In the genomic region with DNA sequence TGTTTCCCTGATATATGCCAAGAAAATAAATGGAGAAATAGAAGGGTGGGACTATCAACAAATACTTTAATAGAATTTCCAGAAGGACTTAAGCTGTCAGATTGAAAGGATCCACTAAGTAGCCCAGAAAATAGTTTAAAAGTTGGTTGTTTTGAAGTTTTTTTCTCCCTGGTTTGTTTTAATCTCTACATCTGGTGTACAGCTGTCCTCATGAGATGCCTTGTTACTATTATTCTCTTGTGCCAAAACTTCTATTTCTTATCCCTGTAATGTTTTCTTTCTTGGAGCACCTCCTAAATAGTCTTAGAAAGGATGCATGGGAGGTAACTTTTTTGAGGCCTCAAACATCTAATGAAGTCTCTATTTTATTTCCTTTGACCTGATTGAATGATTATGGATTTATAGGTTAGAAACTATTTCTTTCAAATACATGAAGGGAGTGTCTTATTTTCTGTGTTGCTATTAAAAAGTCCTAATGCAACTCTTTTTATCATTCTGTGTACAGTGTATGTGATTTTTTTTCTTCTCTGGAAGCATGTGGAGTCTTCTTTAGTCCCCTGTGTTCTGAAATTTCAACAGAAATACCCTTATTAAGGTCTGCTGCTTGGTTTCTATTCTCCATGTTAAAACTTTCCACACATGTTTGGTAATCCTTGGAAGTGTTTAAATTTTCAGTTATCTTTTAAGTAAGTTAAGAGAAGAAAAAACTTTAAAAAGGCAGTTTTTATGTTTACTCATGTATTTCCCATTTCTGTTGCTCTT, we compare ENCODE assay signal across 23 cellular contexts.
DNase-seq lines count a peak whose midpoint lies in the region; ATAC-seq and TF ChIP-seq lines count a peak whose summit lies in the region.
"Had no signal": no experiment of that assay in that cellular context is flagged by ENCODE, and none has a peak within 500 bp of the region (broad histone marks: within the 10 kb centered on the region; RNA-seq: fewer than 3 reads in every experiment).

No MANE protein-coding gene starts in this region.

- CTCF ChIA-PET in Calu3 (lab: Charles Lee) = no interaction called here
- CTCF ChIA-PET in activated CD4-positive, alpha-beta memory T cell treated with anti-CD3 and anti-CD28 coated beads, Interleukin-2, amount 10 ng/mL, durations not matched to agents 7 days and 5 days (lab: Charles Lee) = interaction anchor here (1.5 kb wide), 1 partner anchor 25 kb away, joined by 4 read pairs; no protein-coding TSS in a partner anchor

- BruUV-seq in Calu3 (replicated peaks; lab: Mats Ljungman, UMichigan) = no TSS peak

- H3K9me3 ChIP-seq in RWPE2 (ENCODE audit: severe bottlenecking) = no peaks in the 10 kb centered on the region
- no peaks in the 10 kb centered on the region for H3K9me3 ChIP-seq in fibroblast of lung (ENCODE audit: control insufficient read depth, insufficient read depth, low read depth, low read length)
- H3K9me3 ChIP-seq: HAP-1, mucosa of descending colon, tibial nerve had no signal

- POLR2A ChIA-PET in activated CD4-positive, alpha-beta memory T cell treated with anti-CD3 and anti-CD28 coated beads, Interleukin-2, amount 10 ng/mL, durations not matched to agents 7 days and 5 days (lab: Charles Lee) = interaction anchor here (1.0 kb wide), 1 partner anchor 9 kb away, joined by 3 read pairs; no protein-coding TSS in a partner anchor

- peak overlapping the region; percentile 84 for H3K27ac ChIP-seq in RWPE2 (ENCODE audit: poor library complexity, severe bottlenecking)
- H3K27ac ChIP-seq in fibroblast of lung (ENCODE audit: insufficient read depth, low read length) = peak overlapping the region; percentile 50

- peaks cover 58% of the 10 kb centered on the region for H3K4me1 Mint-ChIP-seq in Calu3 (ENCODE audit: low read depth, unreplicated experiment)
- H3K4me1 Mint-ChIP-seq in activated CD4-positive, alpha-beta memory T cell treated with anti-CD3 and anti-CD28 coated beads, Interleukin-2, amount 10 ng/mL, durations not matched to agents 7 days and 5 days = peaks cover 24% of the 10 kb centered on the region

- no peaks in the 10 kb centered on the region for H3K36me3 ChIP-seq in RWPE2 (ENCODE audit: low read depth)
- H3K36me3 ChIP-seq in fibroblast of lung (ENCODE audit: control insufficient read depth, insufficient read depth, low read length) = no peaks in the 10 kb centered on the region
- H3K36me3 ChIP-seq: HAP-1, tibial nerve had no signal

- intact Hi-C loops in Calu3 (cut with micrococcal nuclease; ENCODE audit: unreplicated experiment) = loop anchor here (5.0 to 10.0 kb wide), 2 partner anchors 64 to 88 kb away; no protein-coding TSS in a partner anchor

- TF ChIP-seq CTCF in Calu3 (IDR thresholded peaks at IDR 0.05; ENCODE audit: unreplicated experiment) (no peak), RWPE2 (IDR thresholded peaks at IDR 0.05; ENCODE audit: poor library complexity, severe bottlenecking) (no peak), fibroblast of lung (conservative IDR thresholded peaks at IDR 0.05 in 1 of 2, IDR thresholded peaks at IDR 0.05 in 1 of 2; ENCODE audit: low read depth in 1 of 2, low read length in 2 of 2) (no peak)

- no peak overlapping the region for H3K4me3 ChIP-seq in RWPE2 (ENCODE audit: severe bottlenecking)
- no peak overlapping the region for H3K4me3 ChIP-seq in fibroblast of lung (replicated peaks in 1 of 4; ENCODE audit: control extremely low read depth in 1 of 4, insufficient read depth in 1 of 4, low read depth in 3 of 4, low read length in 4 of 4)
- H3K4me3 ChIP-seq: HAP-1, mucosa of descending colon, tibial nerve had no signal

- DNase-seq in Calu3 (no peak), RWPE2 (ENCODE audit: low spot score) (no peak), fibroblast of lung (ENCODE audit: low read depth in 2 of 2) (peak; percentile 61 to 81), myocyte (ENCODE audit: low read depth) (peak; percentile 33), NCI-H2107 (lab: John Stamatoyannopoulos, UW) (no peak), AG20443 (ENCODE audit: low spot score) (no peak), SHP77 (lab: John Stamatoyannopoulos, UW) (no peak)
- no peak for DNase-seq in activated CD4-positive, alpha-beta memory T cell treated with anti-CD3 and anti-CD28 coated beads, Interleukin-2, amount 10 ng/mL, durations not matched to agents 7 days and 5 days
- DNase-seq: activated CD4-positive, CD25-positive, alpha-beta regulatory T cell; caudate nucleus; DMS53; GF-D8; head of caudate nucleus; left colon; mucosa of descending colon; NCI-H1105 treated with DMSO at 0.1 percent for 48 hours; NCI-H2029 treated with DMSO at 0.1 percent for 48 hours; NCI-H446 treated with DMSO at 0.1 percent for 48 hours; stimulated activated CD4-positive, alpha-beta T cell treated with anti-CD3 and anti-CD28 coated beads, Interleukin-4, amount 100 ng/mL, for 1 hour; stimulated activated naive CD4-positive, alpha-beta T cell had no signal

- no peak overlapping the region for H3K4me3 Mint-ChIP-seq in Calu3 (ENCODE audit: low read depth, unreplicated experiment)
- H3K4me3 Mint-ChIP-seq in activated CD4-positive, alpha-beta memory T cell treated with anti-CD3 and anti-CD28 coated beads, Interleukin-2, amount 10 ng/mL, durations not matched to agents 7 days and 5 days = no peak overlapping the region
- H3K4me3 Mint-ChIP-seq: activated CD4-positive, alpha-beta memory T cell treated with anti-CD3 and anti-CD28 coated beads for 36 hours had no signal

- H3K27me3 ChIP-seq in RWPE2 (ENCODE audit: insufficient read depth, poor library complexity, severe bottlenecking) (no peaks in the 10 kb centered on the region), fibroblast of lung (ENCODE audit: control insufficient read depth, insufficient read depth, low read length) (no peaks in the 10 kb centered on the region)
- H3K27me3 ChIP-seq: tibial nerve had no signal

- H3K36me3 Mint-ChIP-seq in Calu3 (ENCODE audit: insufficient read depth, unreplicated experiment) = peaks cover 5% of the 10 kb centered on the region
- H3K36me3 Mint-ChIP-seq in activated CD4-positive, alpha-beta memory T cell treated with anti-CD3 and anti-CD28 coated beads, Interleukin-2, amount 10 ng/mL, durations not matched to agents 7 days and 5 days (ENCODE audit: low read depth) = no peaks in the 10 kb centered on the region
- H3K36me3 Mint-ChIP-seq: activated CD4-positive, alpha-beta memory T cell treated with anti-CD3 and anti-CD28 coated beads for 36 hours had no signal

- H3K27me3 Mint-ChIP-seq in Calu3 (ENCODE audit: unreplicated experiment) = no peaks in the 10 kb centered on the region
- H3K27me3 Mint-ChIP-seq in activated CD4-positive, alpha-beta memory T cell treated with anti-CD3 and anti-CD28 coated beads, Interleukin-2, amount 10 ng/mL, durations not matched to agents 7 days and 5 days = peaks cover 41% of the 10 kb centered on the region

- H3K9me3 Mint-ChIP-seq in Calu3 (ENCODE audit: low read depth, unreplicated experiment) = no peaks in the 10 kb centered on the region
- H3K9me3 Mint-ChIP-seq in activated CD4-positive, alpha-beta memory T cell treated with anti-CD3 and anti-CD28 coated beads, Interleukin-2, amount 10 ng/mL, durations not matched to agents 7 days and 5 days = no peaks in the 10 kb centered on the region
- H3K9me3 Mint-ChIP-seq: activated CD4-positive, alpha-beta memory T cell treated with anti-CD3 and anti-CD28 coated beads for 36 hours had no signal

- H3K4me2 ChIP-seq in fibroblast of lung (ENCODE audit: extremely low read depth, insufficient read depth, low read length) = peak overlapping the region; percentile 29

- no peak overlapping the region for H2AFZ ChIP-seq in fibroblast of lung (ENCODE audit: low read length)

- H3K4me1 ChIP-seq in RWPE2 (ENCODE audit: insufficient read depth, poor library complexity, severe bottlenecking) = peaks cover 35% of the 10 kb centered on the region
- H3K4me1 ChIP-seq in fibroblast of lung (ENCODE audit: control insufficient read depth, extremely low read depth, insufficient read depth, low read length) = peaks cover 2% of the 10 kb centered on the region
- H3K4me1 ChIP-seq: HAP-1 had no signal

- peak overlapping the region; percentile 96 for H3K27ac Mint-ChIP-seq in Calu3 (ENCODE audit: unreplicated experiment)
- H3K27ac Mint-ChIP-seq in activated CD4-positive, alpha-beta memory T cell treated with anti-CD3 and anti-CD28 coated beads, Interleukin-2, amount 10 ng/mL, durations not matched to agents 7 days and 5 days = no peak overlapping the region
- H3K27ac Mint-ChIP-seq: activated CD4-positive, alpha-beta memory T cell treated with anti-CD3 and anti-CD28 coated beads for 36 hours had no signal

- no peaks in the 10 kb centered on the region for H4K20me1 ChIP-seq in fibroblast of lung (ENCODE audit: control insufficient read depth, extremely low read depth, insufficient read depth, low read length)

- ATAC-seq in RWPE2 (ENCODE audit: low read depth) = no peak
- ATAC-seq: left colon had no signal

- H3K79me2 ChIP-seq in fibroblast of lung (ENCODE audit: control insufficient read depth, insufficient read depth, low read length) = no peaks in the 10 kb centered on the region

- no peak overlapping the region for H3K9ac ChIP-seq in fibroblast of lung (ENCODE audit: insufficient read depth, low read length)

Comparison
In these comparisons a context has a peak if more than half of its experiments do, and no peak if none do; other contexts are left out.
1. DNase-seq: peak in fibroblast of lung (2 of 2) and myocyte (single experiment); none in Calu3 (single experiment), RWPE2 (single experiment), NCI-H2107 (single experiment), AG20443 (single experiment), activated CD4-positive, alpha-beta memory T cell treated with anti-CD3 and anti-CD28 coated beads, Interleukin-2, amount 10 ng/mL, durations not matched to agents 7 days and 5 days (single experiment) and SHP77 (0 of 2).